Comparison of ENCODE assay signal across 24 cellular contexts in genomic region chr14:53599221-53599945, GRCh38.
A peak's percentile ranks its signal among the peaks of the same experiment; 100 is the strongest.
DNase-seq lines count a peak whose midpoint lies in the region; ATAC-seq and TF ChIP-seq lines count a peak whose summit lies in the region.
"Had no signal": no experiment of that assay in that cellular context is flagged by ENCODE, and none has a peak within 500 bp of the region (broad histone marks: within the 10 kb centered on the region; RNA-seq: fewer than 3 reads in every experiment).

No MANE protein-coding gene starts in this region.

- no peak overlapping the region for H3K23ac ChIP-seq in neuronal stem cell (ENCODE audit: low read depth, low read length, poor library complexity)

- H2AK5ac ChIP-seq in neuronal stem cell (ENCODE audit: low read depth, low read length) = no peak overlapping the region

- H3K4me1 ChIP-seq in SJCRH30 = peaks cover 44% of the 10 kb centered on the region
- H3K4me1 ChIP-seq in iPS-18a (ENCODE audit: control insufficient read depth, low read depth, low read length) = peaks cover 15% of the 10 kb centered on the region
- peaks cover 0 to 3% of the 10 kb centered on the region in 2 donors for H3K4me1 ChIP-seq in neuronal stem cell (ENCODE audit: control insufficient read depth in 2 of 2, insufficient read depth in 1 of 2, low read depth in 1 of 2, low read length in 2 of 2)
- no peaks in the 10 kb centered on the region for H3K4me1 ChIP-seq in osteoblast (ENCODE audit: insufficient read depth, low read length)
- H3K4me1 ChIP-seq: heart right ventricle, pancreas, transverse colon had no signal

- H3K79me2 ChIP-seq in osteoblast (ENCODE audit: insufficient read depth, low read length) = no peaks in the 10 kb centered on the region

- no peak overlapping the region for H3K9ac ChIP-seq in iPS-18a (ENCODE audit: low read length)
- H3K9ac ChIP-seq in neuronal stem cell (ENCODE audit: low read depth, low read length, poor library complexity) = no peak overlapping the region

- no peak overlapping the region for H3K14ac ChIP-seq in neuronal stem cell (ENCODE audit: low read length)

- H3K4me3 ChIP-seq in SJCRH30 (peak overlapping the region; percentile 29), iPS-18a (ENCODE audit: low read length) (no peak overlapping the region), neuronal stem cell (ENCODE audit: low read length in 2 of 2) (no peak overlapping the region), osteoblast (ENCODE audit: insufficient read depth, low read length) (no peak overlapping the region)
- H3K4me3 ChIP-seq: heart right ventricle, pancreas, transverse colon had no signal

- H2AFZ ChIP-seq in neuronal stem cell (ENCODE audit: low read length) (peak overlapping the region; percentile 41), osteoblast (ENCODE audit: low read length) (no peak overlapping the region)

- WGBS in neuronal stem cell (ENCODE audit: extremely low coverage in 2 of 2, insufficient read length in 2 of 2, insufficient replicate concordance in 1 of 2), 2 donors = no CpG with 5 or more reads among the region's 6 CpGs

- no peak overlapping the region for H3K4ac ChIP-seq in neuronal stem cell (ENCODE audit: low read length)

- no peaks in the 10 kb centered on the region for H3K27me3 ChIP-seq in SJCRH30
- no peaks in the 10 kb centered on the region for H3K27me3 ChIP-seq in iPS-18a (ENCODE audit: control insufficient read depth, insufficient read depth, low read length)
- no peaks in the 10 kb centered on the region for H3K27me3 ChIP-seq in neuronal stem cell (ENCODE audit: control insufficient read depth in 3 of 3, insufficient read depth in 3 of 3, low read depth in 1 of 3, low read length in 3 of 3)
- H3K27me3 ChIP-seq in osteoblast (ENCODE audit: insufficient read depth, low read length) = peaks cover 10% of the 10 kb centered on the region
- H3K27me3 ChIP-seq: heart right ventricle, pancreas, transverse colon had no signal

- H3K4me2 ChIP-seq in neuronal stem cell (ENCODE audit: insufficient read depth, low read length, poor library complexity, severe bottlenecking) (no peak overlapping the region), osteoblast (ENCODE audit: insufficient read depth, low read length) (no peak overlapping the region)

- no peaks in the 10 kb centered on the region for H3K79me1 ChIP-seq in neuronal stem cell (ENCODE audit: low read depth, low read length)

- H2BK12ac ChIP-seq in neuronal stem cell (ENCODE audit: low read length) = no peak overlapping the region

- H3K27ac ChIP-seq in SJCRH30 (peak overlapping the region; percentile 96), iPS-18a (ENCODE audit: low read length) (peak overlapping the region; percentile 30), neuronal stem cell (replicated peaks; ENCODE audit: low read length) (no peak overlapping the region), osteoblast (ENCODE audit: low read depth, low read length) (no peak overlapping the region)
- H3K27ac ChIP-seq: heart right ventricle, pancreas, RWPE1, transverse colon had no signal

- no peaks in the 10 kb centered on the region for H3K36me3 ChIP-seq in SJCRH30
- no peaks in the 10 kb centered on the region for H3K36me3 ChIP-seq in iPS-18a (ENCODE audit: control insufficient read depth, low read depth, low read length)
- no peaks in the 10 kb centered on the region for H3K36me3 ChIP-seq in neuronal stem cell (replicated peaks in 1 of 2; ENCODE audit: control insufficient read depth in 2 of 2, insufficient read depth in 2 of 2, low read length in 2 of 2)
- no peaks in the 10 kb centered on the region for H3K36me3 ChIP-seq in osteoblast (ENCODE audit: insufficient read depth, low read length)
- H3K36me3 ChIP-seq: heart right ventricle, pancreas, transverse colon had no signal

- DNase-seq in NCI-H2107 treated with DMSO at 0.1 percent for 48 hours (lab: John Stamatoyannopoulos, UW; ENCODE audit: unreplicated experiment) = peak; percentile 32
- DNase-seq in NCI-H2107 (lab: John Stamatoyannopoulos, UW) = no peak
- DNase-seq in SJCRH30 = peak; percentile 90 to 98
- no peak for DNase-seq in neuronal stem cell (ENCODE audit: low spot score)
- no peak for DNase-seq in osteoblast (ENCODE audit: insufficient read length, low spot score, missing footprints)
- DNase-seq: 8988T; activated CD4-positive, alpha-beta T cell treated with anti-CD3 and anti-CD28 coated beads, Interleukin-2, amount 50 U/mL, for 48 hours; activated effector memory CD4-positive, alpha-beta T cell treated with Interleukin-2 at 50 U/mL for 16 hours; DND-41; heart right ventricle; Kasumi-1; NCI-H1048; NCI-H2081; NCI-H526 treated with DMSO at 0.1 percent for 48 hours; pancreas; stimulated activated CD4-positive, alpha-beta T cell treated with anti-CD3 and anti-CD28 coated beads, Interleukin-15, amount 100 ng/mL, for 24 hours; T-helper 9 cell; transverse colon had no signal

- H4K20me1 ChIP-seq in osteoblast (ENCODE audit: insufficient read depth, low read length) = no peaks in the 10 kb centered on the region

- H2BK15ac ChIP-seq in neuronal stem cell (ENCODE audit: low read length) = no peak overlapping the region

- no peak overlapping the region for H2BK120ac ChIP-seq in neuronal stem cell (ENCODE audit: low read depth, low read length)

- H3K18ac ChIP-seq in neuronal stem cell (ENCODE audit: low read length) = no peak overlapping the region

- H3K9me3 ChIP-seq in SJCRH30 (replicated peaks) = 0 out of 2 replicates have a peak, but pooled peaks cover 3% of the 10 kb centered on the region
- no peaks in the 10 kb centered on the region for H3K9me3 ChIP-seq in iPS-18a (ENCODE audit: control insufficient read depth, low read depth, low read length)
- no peaks in the 10 kb centered on the region for H3K9me3 ChIP-seq in neuronal stem cell (replicated peaks in 1 of 2; ENCODE audit: control insufficient read depth in 2 of 2, insufficient read depth in 1 of 2, low read depth in 1 of 2, low read length in 2 of 2)
- H3K9me3 ChIP-seq in osteoblast (ENCODE audit: low read depth, low read length) = no peaks in the 10 kb centered on the region
- H3K9me3 ChIP-seq: pancreas, transverse colon had no signal

- ATAC-seq in esophagus mucosa = no peak
- ATAC-seq in HG02870 (IDR thresholded peaks at IDR 0.05; ENCODE audit: unreplicated experiment) = no peak
- ATAC-seq: heart right ventricle, pancreas, sciatic nerve, SK-N-SH treated with all-trans-retinoic acid at 6 μM for 48 hours had no signal

- H2BK5ac ChIP-seq in neuronal stem cell (ENCODE audit: low read length) = no peak overlapping the region

- H4K8ac ChIP-seq in neuronal stem cell (ENCODE audit: low read depth, low read length) = no peak overlapping the region

- no peak overlapping the region for H4K91ac ChIP-seq in neuronal stem cell (ENCODE audit: low read depth, low read length, poor library complexity)

- TF ChIP-seq CTCF in osteoblast (IDR thresholded peaks at IDR 0.05; ENCODE audit: extremely low read depth, low read depth, low read length) = no peak

Comparison
In these comparisons a context has a peak if more than half of its experiments do, and no peak if none do; other contexts are left out.
1. DNase-seq: peak in NCI-H2107 treated with DMSO at 0.1 percent for 48 hours (single experiment) and SJCRH30 (2 of 2); none in NCI-H2107 (single experiment), neuronal stem cell (single experiment) and osteoblast (single experiment).
2. H3K27ac ChIP-seq: peak in SJCRH30 (single experiment) and iPS-18a (single experiment); none in neuronal stem cell (single experiment) and osteoblast (single experiment).